In the genomic region with DNA sequence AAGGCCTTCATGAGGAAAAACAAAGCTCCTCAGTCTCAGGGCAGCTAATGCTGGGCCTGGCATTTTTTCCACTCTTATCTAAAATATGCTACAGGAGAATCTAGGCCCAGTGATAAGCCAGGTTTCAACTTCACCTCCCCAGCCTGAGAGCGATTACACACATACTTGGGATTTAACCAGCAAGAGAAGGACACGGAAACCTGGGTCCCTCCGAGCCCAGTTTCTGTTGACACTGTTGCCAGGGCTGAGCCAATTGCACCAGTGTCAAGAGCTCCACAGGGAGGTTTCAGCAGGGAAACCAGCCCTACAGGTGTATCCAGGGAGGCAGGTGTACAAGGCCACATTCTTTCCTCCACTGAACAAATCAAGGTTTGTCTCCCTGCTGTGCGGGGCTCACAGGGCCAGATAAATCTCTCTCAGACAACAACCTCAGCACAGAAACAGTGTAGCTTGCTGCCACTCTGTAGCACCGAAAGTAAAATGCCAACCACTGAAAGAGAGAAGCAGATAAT, we compare ENCODE assay signal across 9 cellular contexts.
DNase-seq lines count a peak whose midpoint lies in the region; ATAC-seq and TF ChIP-seq lines count a peak whose summit lies in the region.
"Had no signal": no experiment of that assay in that cellular context is flagged by ENCODE, and none has a peak within 500 bp of the region (broad histone marks: within the 10 kb centered on the region; RNA-seq: fewer than 3 reads in every experiment).

No MANE protein-coding gene starts in this region.

- peak; percentile 87 for TF ChIP-seq EP300 in Ishikawa (IDR thresholded peaks at IDR 0.05; ENCODE audit: borderline replicate concordance)

- ATAC-seq in HG03520 (IDR thresholded peaks at IDR 0.05; ENCODE audit: unreplicated experiment), result no peak

- TF ChIP-seq RAD21 in Ishikawa (IDR thresholded peaks at IDR 0.05; ENCODE audit: low read depth), result peak; percentile 30; the same call in 1 of the 2 replicates

- H3K36me3 ChIP-seq in WERI-Rb-1, result no peaks in the 10 kb centered on the region

- no peaks in the 10 kb centered on the region for H3K9me3 ChIP-seq in WERI-Rb-1 (ENCODE audit: severe bottlenecking)

- no peak overlapping the region for H3K4me3 ChIP-seq in skin epidermis
- H3K4me3 ChIP-seq in WERI-Rb-1 (ENCODE audit: low read depth, low read length), result no peak overlapping the region

- no peak for TF ChIP-seq CTCF in VCaP (conservative IDR thresholded peaks at IDR 0.05)
- TF ChIP-seq CTCF in WERI-Rb-1 (IDR thresholded peaks at IDR 0.05; ENCODE audit: low read depth, low read length), result no peak

- no peaks in the 10 kb centered on the region for H3K27me3 ChIP-seq in WERI-Rb-1 (ENCODE audit: insufficient read depth, low read depth, severe bottlenecking)

- DNase-seq in iPS-NIHi11 (ENCODE audit: low spot score) (peak; percentile 83), T-helper 2 cell (no peak), COLO829 (ENCODE audit: low spot score) (no peak), WERI-Rb-1 (no peak)
- DNase-seq: activated T-cell treated with anti-CD3 and anti-CD28 coated beads, Interleukin-2, amount 50 U/mL, for 48 hours had no signal

- H3K27ac ChIP-seq in VCaP, result peak overlapping the region; percentile 100
- peak overlapping the region in 19 of 21 experiments; percentile 47 to 83 (median 63) for H3K27ac ChIP-seq in skin epidermis
- H3K27ac ChIP-seq in WERI-Rb-1, result no peak overlapping the region

TF ChIP-seq in Ishikawa, 13 proteins besides CTCF, POLR2A, EP300 and RAD21:
- no peak for TF ChIP-seq EGR1 (IDR thresholded peaks at IDR 0.05)
- peak; percentile 67; the same call in 1 of the 2 replicates for TF ChIP-seq FOXM1 (IDR thresholded peaks at IDR 0.05; ENCODE audit: borderline replicate concordance, low read depth)
- TF ChIP-seq REST (IDR thresholded peaks at IDR 0.05; ENCODE audit: low read depth), result no peak
- no peak for TF ChIP-seq YY1 (IDR thresholded peaks at IDR 0.05; ENCODE audit: low read depth)
- peak; percentile 60; the same call in 1 of the 2 replicates for TF ChIP-seq MAX (IDR thresholded peaks at IDR 0.05)
- TF ChIP-seq NFIC (IDR thresholded peaks at IDR 0.05), result peak; percentile 81
- TF ChIP-seq CEBPB (IDR thresholded peaks at IDR 0.05), result peak; percentile 52
- TF ChIP-seq TAF1 (IDR thresholded peaks at IDR 0.05; ENCODE audit: low read depth), result no peak
- TF ChIP-seq ZBTB7A (IDR thresholded peaks at IDR 0.05; ENCODE audit: low read depth), result no peak
- peak; percentile 49; the same call in 1 of the 2 replicates for TF ChIP-seq USF1 (IDR thresholded peaks at IDR 0.05)
- TF ChIP-seq TCF12 (IDR thresholded peaks at IDR 0.05; ENCODE audit: low read depth), result peak; percentile 97
- peak; percentile 88 for TF ChIP-seq TEAD4 (IDR thresholded peaks at IDR 0.05)
- no peak for TF ChIP-seq CREB1 (IDR thresholded peaks at IDR 0.05; ENCODE audit: low read depth)
